ENCODE assay signal across 20 cellular contexts in genomic region chr1:113950908-113951307, GRCh38. TPM values are rescaled to one million over a fixed set of nuclear protein-coding genes. Genes with fewer than 3 reads are reported as not detected.
DNase-seq lines count a peak whose midpoint lies in the region; ATAC-seq lines count a peak whose summit lies in the region.
"Had no signal": no experiment of that assay in that cellular context is flagged by ENCODE, and none has a peak within 500 bp of the region (broad histone marks: within the 10 kb centered on the region; RNA-seq: fewer than 3 reads in every experiment).

No MANE protein-coding gene starts in this region.

- no peaks in the 10 kb centered on the region for H3K9me3 Mint-ChIP-seq in activated T-cell treated with anti-CD3 and anti-CD28 coated beads, Interleukin-2, amount 50 U/mL, for 24 hours
- no peaks in the 10 kb centered on the region for H3K9me3 Mint-ChIP-seq in CD8-positive, alpha-beta memory T cell
- peaks cover 0 to 2% (median 0%) of the 10 kb centered on the region in 11 donors for H3K9me3 Mint-ChIP-seq in naive thymus-derived CD4-positive, alpha-beta T cell
- H3K9me3 Mint-ChIP-seq: IgD-negative memory B cell had no signal

- peaks cover 78% of the 10 kb centered on the region for H3K4me1 Mint-ChIP-seq in activated T-cell treated with anti-CD3 and anti-CD28 coated beads, Interleukin-2, amount 50 U/mL, for 24 hours (ENCODE audit: low read depth)
- H3K4me1 Mint-ChIP-seq in CD8-positive, alpha-beta memory T cell = peaks cover 68 to 91% (median 89%) of the 10 kb centered on the region in 3 donors
- peaks cover 26 to 95% (median 85%) of the 10 kb centered on the region in 7 donors for H3K4me1 Mint-ChIP-seq in naive thymus-derived CD4-positive, alpha-beta T cell

- peak overlapping the region; percentile 50 for H3K27ac Mint-ChIP-seq in activated T-cell treated with anti-CD3 and anti-CD28 coated beads, Interleukin-2, amount 50 U/mL, for 24 hours
- H3K27ac Mint-ChIP-seq in CD8-positive, alpha-beta memory T cell = peak overlapping the region in 5 of 8 donors; percentile 29 to 89 (median 54)
- peak overlapping the region in 7 of 9 donors; percentile 20 to 99 (median 97) for H3K27ac Mint-ChIP-seq in naive thymus-derived CD4-positive, alpha-beta T cell

- DNase-seq in activated T-cell treated with anti-CD3 and anti-CD28 coated beads, Interleukin-2, amount 50 U/mL, for 24 hours = no peak
- DNase-seq in activated T-cell treated with anti-CD3 and anti-CD28 coated beads for 4 hours = no peak
- no peak for DNase-seq in CD8-positive, alpha-beta memory T cell
- DNase-seq in naive thymus-derived CD4-positive, alpha-beta T cell = no peak
- no peak for DNase-seq in GM03348 (ENCODE audit: low spot score)
- DNase-seq in NCI-H345 treated with DMSO at 0.1 percent for 48 hours (lab: John Stamatoyannopoulos, UW; ENCODE audit: unreplicated experiment) = no peak
- DNase-seq: AML-193, C1 segment of cervical spinal cord, EL, GF-D8, Karpas-422, MV-4-11, NCI-H1105 treated with DMSO at 0.1 percent for 48 hours, NCI-H2081, NCI-H2171, NCI-H345, NCI-H524 treated with DMSO at 0.1 percent for 48 hours, NCI-H82, SJCRH30 had no signal

- peaks cover 18% of the 10 kb centered on the region for H3K36me3 ChIP-seq in CD8-positive, alpha-beta memory T cell (ENCODE audit: insufficient read depth, low read length)
- H3K36me3 ChIP-seq in naive thymus-derived CD4-positive, alpha-beta T cell (ENCODE audit: control insufficient read depth in 2 of 3, insufficient read depth in 3 of 3, low read length in 3 of 3) = peaks cover 0 to 7% (median 7%) of the 10 kb centered on the region in 3 experiments

- POLR2A ChIA-PET in CD8-positive, alpha-beta memory T cell (lab: Charles Lee) = no interaction called here
- POLR2A ChIA-PET in naive thymus-derived CD4-positive, alpha-beta T cell (lab: Charles Lee) = interaction anchor here (19.6 kb wide), 1 partner anchor 16 kb away, joined by 360 read pairs; the partner anchor contains the start of gene HIPK1

- peaks cover 66% of the 10 kb centered on the region for H3K36me3 Mint-ChIP-seq in activated T-cell treated with anti-CD3 and anti-CD28 coated beads, Interleukin-2, amount 50 U/mL, for 24 hours (ENCODE audit: low read depth)
- peaks cover 4 to 48% (median 8%) of the 10 kb centered on the region in 3 donors for H3K36me3 Mint-ChIP-seq in CD8-positive, alpha-beta memory T cell
- H3K36me3 Mint-ChIP-seq in naive thymus-derived CD4-positive, alpha-beta T cell = peaks cover 5 to 24% (median 11%) of the 10 kb centered on the region in 5 donors

- H3K9me3 ChIP-seq in CD8-positive, alpha-beta memory T cell (ENCODE audit: low read length) = no peaks in the 10 kb centered on the region
- H3K9me3 ChIP-seq in naive thymus-derived CD4-positive, alpha-beta T cell (ENCODE audit: control insufficient read depth in 2 of 3, low read length in 3 of 3) = no peaks in the 10 kb centered on the region
- H3K9me3 ChIP-seq: SJCRH30 had no signal

- H3K4me3 ChIP-seq in CD8-positive, alpha-beta memory T cell (ENCODE audit: low read length) = no peak overlapping the region
- no peak overlapping the region for H3K4me3 ChIP-seq in naive thymus-derived CD4-positive, alpha-beta T cell (ENCODE audit: low read length)
- H3K4me3 ChIP-seq: SJCRH30 had no signal

- H3K27me3 ChIP-seq in CD8-positive, alpha-beta memory T cell (ENCODE audit: insufficient read depth, low read length, poor library complexity, severe bottlenecking) = no peaks in the 10 kb centered on the region
- H3K27me3 ChIP-seq in naive thymus-derived CD4-positive, alpha-beta T cell (ENCODE audit: control insufficient read depth in 2 of 2, insufficient read depth in 2 of 2, low read length in 2 of 2) = no peaks in the 10 kb centered on the region
- H3K27me3 ChIP-seq: SJCRH30 had no signal

- H3K4me1 ChIP-seq in CD8-positive, alpha-beta memory T cell (ENCODE audit: insufficient read depth, low read length) = peaks cover 71% of the 10 kb centered on the region
- peaks cover 38 to 52% of the 10 kb centered on the region in 2 donors for H3K4me1 ChIP-seq in naive thymus-derived CD4-positive, alpha-beta T cell (ENCODE audit: control insufficient read depth in 2 of 2, insufficient read depth in 2 of 2, low read length in 2 of 2)
- H3K4me1 ChIP-seq: SJCRH30 had no signal

- intact Hi-C loops in naive thymus-derived CD4-positive, alpha-beta T cell (cut with micrococcal nuclease) = no loop called here

- H3K27me3 Mint-ChIP-seq in activated T-cell treated with anti-CD3 and anti-CD28 coated beads, Interleukin-2, amount 50 U/mL, for 24 hours = no peaks in the 10 kb centered on the region
- H3K27me3 Mint-ChIP-seq in CD8-positive, alpha-beta memory T cell = no peaks in the 10 kb centered on the region
- H3K27me3 Mint-ChIP-seq in naive thymus-derived CD4-positive, alpha-beta T cell = no peaks in the 10 kb centered on the region
- H3K27me3 Mint-ChIP-seq: IgD-negative memory B cell had no signal

- ATAC-seq in naive thymus-derived CD4-positive, alpha-beta T cell = no peak

- CTCF ChIA-PET in CD8-positive, alpha-beta memory T cell (lab: Charles Lee) = interaction anchor here (1.9 to 6.1 kb wide), 2 partner anchors 18 to 20 kb away, joined by 7 to 74 read pairs; partner anchors contain the start of gene HIPK1
- CTCF ChIA-PET in naive thymus-derived CD4-positive, alpha-beta T cell (lab: Charles Lee) = interaction anchor here (1.1 to 3.0 kb wide), 4 partner anchors 20 to 47 kb away, joined by 4 to 21 read pairs (median 6); partner anchors contain the start of genes AP4B1 and HIPK1

- no peak overlapping the region for H3K27ac ChIP-seq in CD8-positive, alpha-beta memory T cell (ENCODE audit: low read depth, low read length)
- H3K27ac ChIP-seq in naive thymus-derived CD4-positive, alpha-beta T cell (ENCODE audit: low read depth, low read length) = peak overlapping the region; percentile 73
- H3K27ac ChIP-seq: SJCRH30 had no signal

- no peak overlapping the region for H3K4me3 Mint-ChIP-seq in activated T-cell treated with anti-CD3 and anti-CD28 coated beads, Interleukin-2, amount 50 U/mL, for 24 hours
- no peak overlapping the region for H3K4me3 Mint-ChIP-seq in CD8-positive, alpha-beta memory T cell
- H3K4me3 Mint-ChIP-seq in naive thymus-derived CD4-positive, alpha-beta T cell = no peak overlapping the region
- H3K4me3 Mint-ChIP-seq: IgD-negative memory B cell had no signal

RNA-seq across cellular contexts. Expression of gene HIPK1, which starts 21.8 kb away (rescaled TPM):
- 10 to 100 TPM; 80.9 to 81.2 TPM for total RNA-seq in CD8-positive, alpha-beta memory T cell
- 19.4 TPM for polyA plus RNA-seq in CD8-positive, alpha-beta memory T cell
- total RNA-seq in naive thymus-derived CD4-positive, alpha-beta T cell = 100 to 1,000 TPM in 4 of 5 experiments, 10 to 100 TPM in 1; 95.8 to 211 (median 124) TPM
- polyA plus RNA-seq in naive thymus-derived CD4-positive, alpha-beta T cell = 10 to 100 TPM; 11.8 to 21.3 TPM

RNA-seq across cellular contexts. Expression of gene OLFML3, which starts 28.4 kb away (rescaled TPM):
- under 1 TPM; 0.18 to 0.24 TPM for total RNA-seq in CD8-positive, alpha-beta memory T cell
- not detected for polyA plus RNA-seq in CD8-positive, alpha-beta memory T cell
- 1 to 10 TPM in 3 of 5 experiments, under 1 TPM in 2; 0.24 to 1.8 (median 1.1) TPM for total RNA-seq in naive thymus-derived CD4-positive, alpha-beta T cell
- polyA plus RNA-seq in naive thymus-derived CD4-positive, alpha-beta T cell = not detected
- polyA plus RNA-seq: IgD-negative memory B cell had no signal

RNA-seq across cellular contexts. Expression of gene DCLRE1B, which starts 45.8 kb away (rescaled TPM):
- 10 to 100 TPM; 31.2 to 32.1 TPM for total RNA-seq in CD8-positive, alpha-beta memory T cell
- 5.1 TPM for polyA plus RNA-seq in CD8-positive, alpha-beta memory T cell
- 10 to 100 TPM in 1 of 5 experiments, 1 to 10 TPM in 4; 4.1 to 13.6 (median 6.9) TPM for total RNA-seq in naive thymus-derived CD4-positive, alpha-beta T cell
- polyA plus RNA-seq in naive thymus-derived CD4-positive, alpha-beta T cell = 1 to 10 TPM; 3.7 to 6.8 TPM

RNA-seq across cellular contexts. Expression of gene AP4B1, which starts 46.3 kb away (rescaled TPM):
- 10 to 100 TPM; 33.7 to 36.2 TPM for total RNA-seq in CD8-positive, alpha-beta memory T cell
- polyA plus RNA-seq in CD8-positive, alpha-beta memory T cell = 12.1 TPM
- total RNA-seq in naive thymus-derived CD4-positive, alpha-beta T cell = 10 to 100 TPM; 50.8 to 75.4 (median 65.0) TPM
- 10 to 100 TPM; 13.7 to 15.6 TPM for polyA plus RNA-seq in naive thymus-derived CD4-positive, alpha-beta T cell
